ENCODE assay signal across 24 cellular contexts in the genomic region with DNA sequence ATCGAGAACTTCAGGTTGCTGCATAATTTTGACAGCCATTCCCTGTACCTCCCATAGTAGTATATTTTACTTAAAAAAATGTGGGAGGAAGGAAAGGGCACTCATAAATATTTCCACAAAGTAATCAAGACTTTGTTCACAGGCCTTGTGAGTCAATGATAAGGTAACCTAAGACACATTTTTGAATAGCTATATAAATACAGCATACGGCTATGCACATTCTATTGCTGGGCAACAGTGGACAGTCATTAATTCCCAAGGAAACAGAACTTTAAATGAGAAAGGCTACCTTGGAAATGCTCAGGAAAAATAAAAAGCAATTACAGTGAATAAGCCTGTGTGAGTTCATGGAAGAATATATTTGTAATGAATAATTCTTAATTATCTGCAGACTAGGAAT.
"Had no signal": no experiment of that assay in that cellular context is flagged by ENCODE, and none has a peak within 500 bp of the region (broad histone marks: within the 10 kb centered on the region; RNA-seq: fewer than 3 reads in every experiment).

No MANE protein-coding gene starts in this region.

- H3K27me3 ChIP-seq: colonic mucosa, dorsolateral prefrontal cortex, esophagus muscularis mucosa, esophagus squamous epithelium, foreskin keratinocyte, gastrocnemius medialis, gastroesophageal sphincter, heart left ventricle, heart right ventricle had no signal

- DNase-seq: colonic mucosa; cortex of kidney; dermis blood vessel endothelial cell; dorsolateral prefrontal cortex; effector CD4-positive, alpha-beta T cell; effector CD8-positive, alpha-beta T cell; effector memory CD4-positive, alpha-beta T cell; effector memory CD8-positive, alpha-beta T cell; endodermal cell; erythroblast; esophagus squamous epithelium; foreskin fibroblast; foreskin keratinocyte; foreskin melanocyte; gastrocnemius medialis; glutamatergic neuron; head of caudate nucleus; heart left ventricle; heart right ventricle had no signal

- H3K9me3 ChIP-seq: colonic mucosa, esophagus muscularis mucosa, esophagus squamous epithelium, gastrocnemius medialis, gastroesophageal sphincter had no signal

- H3K36me3 ChIP-seq: colonic mucosa, esophagus muscularis mucosa, esophagus squamous epithelium, gastrocnemius medialis, gastroesophageal sphincter, heart left ventricle, heart right ventricle had no signal

- ATAC-seq: effector memory CD8-positive, alpha-beta T cell; esophagus mucosa; foreskin keratinocyte; gastrocnemius medialis; gastroesophageal sphincter; heart left ventricle; heart right ventricle had no signal

- H3K4me1 ChIP-seq: colonic mucosa, esophagus muscularis mucosa, esophagus squamous epithelium, foreskin keratinocyte, gastrocnemius medialis, gastroesophageal sphincter, heart left ventricle, heart right ventricle had no signal

- H3K27ac ChIP-seq: colonic mucosa, coronary artery, dorsolateral prefrontal cortex, epithelial cell of prostate, esophagus muscularis mucosa, esophagus squamous epithelium, foreskin keratinocyte, gastrocnemius medialis, gastroesophageal sphincter, heart left ventricle, heart right ventricle had no signal

- H3K4me3 ChIP-seq: colonic mucosa, coronary artery, dorsolateral prefrontal cortex, esophagus muscularis mucosa, esophagus squamous epithelium, gastrocnemius medialis, gastroesophageal sphincter, heart left ventricle, heart right ventricle had no signal
